1 cellular context compared by ENCODE assay signal in the genomic region with DNA sequence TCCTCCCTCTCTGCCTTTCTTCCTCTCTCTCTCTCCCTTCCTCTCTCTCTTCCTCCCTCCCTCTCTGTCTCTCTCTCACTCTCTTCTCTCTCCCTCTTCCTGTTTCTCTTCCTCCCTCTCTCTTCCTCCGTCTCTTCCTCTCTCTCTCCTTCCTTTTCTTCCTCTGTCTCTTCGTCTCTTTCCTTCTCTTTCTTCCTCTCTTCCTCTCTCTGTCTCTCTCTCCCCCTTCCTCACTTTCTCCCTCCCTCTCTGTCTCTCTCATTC.
TF ChIP-seq lines count a peak whose summit lies in the region.

No MANE protein-coding gene starts in this region.

TF ChIP-seq in HEK293, 187 proteins besides CTCF, POLR2A, EP300 and RAD21 (continued from another document):
- TF ChIP-seq SP3 (tag by site-specific recombination; IDR thresholded peaks at IDR 0.05): no peak
- TF ChIP-seq, protein P1, sequence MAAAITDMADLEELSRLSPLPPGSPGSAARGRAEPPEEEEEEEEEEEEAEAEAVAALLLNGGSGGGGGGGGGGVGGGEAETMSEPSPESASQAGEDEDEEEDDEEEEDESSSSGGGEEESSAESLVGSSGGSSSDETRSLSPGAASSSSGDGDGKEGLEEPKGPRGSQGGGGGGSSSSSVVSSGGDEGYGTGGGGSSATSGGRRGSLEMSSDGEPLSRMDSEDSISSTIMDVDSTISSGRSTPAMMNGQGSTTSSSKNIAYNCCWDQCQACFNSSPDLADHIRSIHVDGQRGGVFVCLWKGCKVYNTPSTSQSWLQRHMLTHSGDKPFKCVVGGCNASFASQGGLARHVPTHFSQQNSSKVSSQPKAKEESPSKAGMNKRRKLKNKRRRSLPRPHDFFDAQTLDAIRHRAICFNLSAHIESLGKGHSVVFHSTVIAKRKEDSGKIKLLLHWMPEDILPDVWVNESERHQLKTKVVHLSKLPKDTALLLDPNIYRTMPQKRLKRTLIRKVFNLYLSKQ (tag by site-specific recombination; IDR thresholded peaks at IDR 0.05; ENCODE audit: borderline replicate concordance): no peak
- no peak for TF ChIP-seq ZNF747 (tag by site-specific recombination; IDR thresholded peaks at IDR 0.05)
- TF ChIP-seq ZNF629 (tag by site-specific recombination; IDR thresholded peaks at IDR 0.05): no peak
- peak; percentile 69 for TF ChIP-seq ZNF596 (tag by site-specific recombination; IDR thresholded peaks at IDR 0.05)
- no peak for TF ChIP-seq ZNF157 (tag by site-specific recombination; IDR thresholded peaks at IDR 0.05)
- TF ChIP-seq, protein P2, sequence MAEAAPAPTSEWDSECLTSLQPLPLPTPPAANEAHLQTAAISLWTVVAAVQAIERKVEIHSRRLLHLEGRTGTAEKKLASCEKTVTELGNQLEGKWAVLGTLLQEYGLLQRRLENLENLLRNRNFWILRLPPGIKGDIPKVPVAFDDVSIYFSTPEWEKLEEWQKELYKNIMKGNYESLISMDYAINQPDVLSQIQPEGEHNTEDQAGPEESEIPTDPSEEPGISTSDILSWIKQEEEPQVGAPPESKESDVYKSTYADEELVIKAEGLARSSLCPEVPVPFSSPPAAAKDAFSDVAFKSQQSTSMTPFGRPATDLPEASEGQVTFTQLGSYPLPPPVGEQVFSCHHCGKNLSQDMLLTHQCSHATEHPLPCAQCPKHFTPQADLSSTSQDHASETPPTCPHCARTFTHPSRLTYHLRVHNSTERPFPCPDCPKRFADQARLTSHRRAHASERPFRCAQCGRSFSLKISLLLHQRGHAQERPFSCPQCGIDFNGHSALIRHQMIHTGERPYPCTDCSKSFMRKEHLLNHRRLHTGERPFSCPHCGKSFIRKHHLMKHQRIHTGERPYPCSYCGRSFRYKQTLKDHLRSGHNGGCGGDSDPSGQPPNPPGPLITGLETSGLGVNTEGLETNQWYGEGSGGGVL (tag by site-specific recombination; IDR thresholded peaks at IDR 0.05): no peak
- TF ChIP-seq MEIS1 (CRISPR knock-in tag; IDR thresholded peaks at IDR 0.05; ENCODE audit: borderline replicate concordance): no peak
- TF ChIP-seq ZNF792 (tag by site-specific recombination; IDR thresholded peaks at IDR 0.05): no peak
TF ChIP-seq in HEK293: peak in this region for 2.
